ENCODE assay signal across 10 cellular contexts in genomic region chr9:94553029-94553938, GRCh38. TPM values are rescaled to one million over a fixed set of nuclear protein-coding genes. Genes with fewer than 3 reads are reported as not detected.
DNase-seq lines count a peak whose midpoint lies in the region; ATAC-seq and TF ChIP-seq lines count a peak whose summit lies in the region.
"Had no signal": no experiment of that assay in that cellular context is flagged by ENCODE, and none has a peak within 500 bp of the region (broad histone marks: within the 10 kb centered on the region; RNA-seq: fewer than 3 reads in every experiment).

No MANE protein-coding gene starts in this region.

- H3K9me3 ChIP-seq in parathyroid adenoma (ENCODE audit: control insufficient read depth, low read length), result no peaks in the 10 kb centered on the region

- H3F3A ChIP-seq in GM23338 (replicated peaks; ENCODE audit: low read depth), result no peaks in the 10 kb centered on the region

- TF ChIP-seq CTCF in GM23338 (conservative IDR thresholded peaks at IDR 0.05; ENCODE audit: low read depth in 2 of 2) (peak; percentile 14 to 32; a peak in 1 of 4 replicates), epithelial cell of proximal tubule (conservative IDR thresholded peaks at IDR 0.05; ENCODE audit: low read depth, low read length) (peak; percentile 47), parathyroid adenoma (IDR thresholded peaks at IDR 0.05) (peak; percentile 14)

- H3K4me2 ChIP-seq in GM23338 (peak overlapping the region; percentile 76), parathyroid adenoma (ENCODE audit: low read length) (peak overlapping the region; percentile 11)
- H3K4me2 ChIP-seq: KMS-11 had no signal

- H3K9me2 ChIP-seq in GM23338 (ENCODE audit: insufficient read depth), result no peaks in the 10 kb centered on the region

- peaks cover 6% of the 10 kb centered on the region for H3K27me3 Mint-ChIP-seq in GM23338 (ENCODE audit: insufficient read depth, low read depth, poor library complexity)
- peaks cover 55% of the 10 kb centered on the region for H3K27me3 Mint-ChIP-seq in activated CD8-positive, alpha-beta memory T cell treated with anti-CD3 and anti-CD28 coated beads, Interleukin-2, amount 10 ng/mL, durations not matched to agents 7 days and 5 days

- peaks cover 8% of the 10 kb centered on the region for H4K20me1 ChIP-seq in GM23338 (replicated peaks; ENCODE audit: insufficient read depth)

- no peaks in the 10 kb centered on the region for H3K27me3 ChIP-seq in GM23338 (ENCODE audit: insufficient read depth)
- H3K27me3 ChIP-seq in parathyroid adenoma (ENCODE audit: control insufficient read depth, insufficient read depth, low read length), result no peaks in the 10 kb centered on the region

- H3K4me3 ChIP-seq in GM23338 (peak overlapping the region; percentile 49; the same call in 1 of the 2 replicates), epithelial cell of proximal tubule (ENCODE audit: low read depth, low read length) (peak overlapping the region; percentile 71), parathyroid adenoma (ENCODE audit: low read depth, low read length) (no peak overlapping the region)

- ATAC-seq in GM23338, result peak; percentile 7; the same call in 2 of the 3 replicates
- no peak for ATAC-seq in activated CD8-positive, alpha-beta memory T cell treated with anti-CD3 and anti-CD28 coated beads, Interleukin-2, amount 10 ng/mL, durations not matched to agents 7 days and 5 days

- H3K9me3 Mint-ChIP-seq in GM23338, result peaks cover 13% of the 10 kb centered on the region
- H3K9me3 Mint-ChIP-seq in activated CD8-positive, alpha-beta memory T cell treated with anti-CD3 and anti-CD28 coated beads, Interleukin-2, amount 10 ng/mL, durations not matched to agents 7 days and 5 days (ENCODE audit: low read depth), result no peaks in the 10 kb centered on the region

- CTCF ChIA-PET in activated CD8-positive, alpha-beta memory T cell treated with anti-CD3 and anti-CD28 coated beads, Interleukin-2, amount 10 ng/mL, durations not matched to agents 7 days and 5 days (lab: Charles Lee), result no interaction called here

- H3K36me3 ChIP-seq in GM23338 (ENCODE audit: insufficient read depth), result no peaks in the 10 kb centered on the region
- no peaks in the 10 kb centered on the region for H3K36me3 ChIP-seq in parathyroid adenoma (ENCODE audit: control insufficient read depth, insufficient read depth, low read length)

- H3K27ac ChIP-seq in GM23338 (ENCODE audit: low read depth), result no peak overlapping the region
- H3K27ac ChIP-seq in parathyroid adenoma, result peak overlapping the region; percentile 11
- H3K27ac ChIP-seq: KMS-11 had no signal

- H3K36me3 Mint-ChIP-seq in GM23338 (ENCODE audit: low read depth), result peaks cover 25% of the 10 kb centered on the region
- no peaks in the 10 kb centered on the region for H3K36me3 Mint-ChIP-seq in activated CD8-positive, alpha-beta memory T cell treated with anti-CD3 and anti-CD28 coated beads, Interleukin-2, amount 10 ng/mL, durations not matched to agents 7 days and 5 days

- no peak overlapping the region for H3K9ac ChIP-seq in parathyroid adenoma
- H3K9ac ChIP-seq: KMS-11 had no signal

- H3K79me2 ChIP-seq in GM23338 (replicated peaks; ENCODE audit: insufficient read depth) (peaks cover 31% of the 10 kb centered on the region), parathyroid adenoma (no peaks in the 10 kb centered on the region)

- DNase-seq in GM23338 (ENCODE audit: low spot score), result peak; percentile 45
- peak; percentile 11 for DNase-seq in NCI-H2196 (lab: John Stamatoyannopoulos, UW; ENCODE audit: unreplicated experiment)
- DNase-seq in epithelial cell of proximal tubule (ENCODE audit: low read depth), result no peak
- DNase-seq in AG08396 (ENCODE audit: low spot score), result no peak
- no peak for DNase-seq in activated CD8-positive, alpha-beta memory T cell treated with anti-CD3 and anti-CD28 coated beads, Interleukin-2, amount 10 ng/mL, durations not matched to agents 7 days and 5 days
- DNase-seq in stimulated activated CD4-positive, alpha-beta T cell treated with anti-CD3 and anti-CD28 coated beads, Interleukin-15, amount 100 ng/mL, for 24 hours, result no peak
- DNase-seq: activated T-cell treated with anti-CD3 and anti-CD28 coated beads, Interleukin-2, amount 50 U/mL, for 48 hours had no signal

- H3K4me1 ChIP-seq in GM23338 (ENCODE audit: insufficient read depth), result peaks cover 3% of the 10 kb centered on the region; the same call in 1 of the 2 replicates
- H3K4me1 ChIP-seq in parathyroid adenoma, result peaks cover 7% of the 10 kb centered on the region

- H3K4me3 Mint-ChIP-seq in GM23338, result no peak overlapping the region; the same call in 2 of the 3 replicates
- H3K4me3 Mint-ChIP-seq in activated CD8-positive, alpha-beta memory T cell treated with anti-CD3 and anti-CD28 coated beads, Interleukin-2, amount 10 ng/mL, durations not matched to agents 7 days and 5 days, result no peak overlapping the region

- no peak overlapping the region for H3K27ac Mint-ChIP-seq in GM23338
- no peak overlapping the region for H3K27ac Mint-ChIP-seq in activated CD8-positive, alpha-beta memory T cell treated with anti-CD3 and anti-CD28 coated beads, Interleukin-2, amount 10 ng/mL, durations not matched to agents 7 days and 5 days

- no peak overlapping the region for H2AFZ ChIP-seq in GM23338
- H2AFZ ChIP-seq in parathyroid adenoma, result no peak overlapping the region

- no peaks in the 10 kb centered on the region; the same call in 2 of the 3 replicates for H3K4me1 Mint-ChIP-seq in GM23338
- H3K4me1 Mint-ChIP-seq in activated CD8-positive, alpha-beta memory T cell treated with anti-CD3 and anti-CD28 coated beads, Interleukin-2, amount 10 ng/mL, durations not matched to agents 7 days and 5 days, result no peaks in the 10 kb centered on the region

TF ChIP-seq in GM23338, 12 proteins besides CTCF, POLR2A, EP300 and RAD21:
- TF ChIP-seq, protein P1, sequence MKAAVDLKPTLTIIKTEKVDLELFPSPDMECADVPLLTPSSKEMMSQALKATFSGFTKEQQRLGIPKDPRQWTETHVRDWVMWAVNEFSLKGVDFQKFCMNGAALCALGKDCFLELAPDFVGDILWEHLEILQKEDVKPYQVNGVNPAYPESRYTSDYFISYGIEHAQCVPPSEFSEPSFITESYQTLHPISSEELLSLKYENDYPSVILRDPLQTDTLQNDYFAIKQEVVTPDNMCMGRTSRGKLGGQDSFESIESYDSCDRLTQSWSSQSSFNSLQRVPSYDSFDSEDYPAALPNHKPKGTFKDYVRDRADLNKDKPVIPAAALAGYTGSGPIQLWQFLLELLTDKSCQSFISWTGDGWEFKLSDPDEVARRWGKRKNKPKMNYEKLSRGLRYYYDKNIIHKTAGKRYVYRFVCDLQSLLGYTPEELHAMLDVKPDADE (IDR thresholded peaks at IDR 0.05), result no peak
- TF ChIP-seq CREB1 (CRISPR knock-in tag; IDR thresholded peaks at IDR 0.05; ENCODE audit: low read depth), result no peak
TF ChIP-seq in GM23338: peak in this region for 0.

RNA-seq across cellular contexts. Expression of gene PCAT7, which starts 1.6 kb away (rescaled TPM):
- 3.3 and 5.5 TPM in 2 replicates for total RNA-seq in GM23338 (2014; rRNA removed; shearing (Covaris generic))
- polyA plus RNA-seq in GM23338 (2016; fragmentation: Nextera tagmentation; extraction: Ambion mirVana), result 4.0 TPM in 2 replicates
- not detected in 2 replicates for total RNA-seq in epithelial cell of proximal tubule
- total RNA-seq in activated CD8-positive, alpha-beta memory T cell treated with anti-CD3 and anti-CD28 coated beads, Interleukin-2, amount 10 ng/mL, durations not matched to agents 7 days and 5 days, result not detected

RNA-seq across cellular contexts. Expression of gene FBP2, which starts 40.3 kb away (rescaled TPM):
- not detected in 2 replicates for total RNA-seq in GM23338 (2014; rRNA removed; shearing (Covaris generic))
- 0.17 TPM in 1 of 2 replicates, not detected in the other for polyA plus RNA-seq in GM23338 (2016; fragmentation: Nextera tagmentation; extraction: Ambion mirVana)
- total RNA-seq in epithelial cell of proximal tubule, result not detected in 2 replicates
- not detected for total RNA-seq in activated CD8-positive, alpha-beta memory T cell treated with anti-CD3 and anti-CD28 coated beads, Interleukin-2, amount 10 ng/mL, durations not matched to agents 7 days and 5 days
- total RNA-seq: osteocyte had no signal

Comparison
In these comparisons a context has a peak if more than half of its experiments do, and no peak if none do; other contexts are left out.
1. DNase-seq: peak in GM23338 (single experiment) and NCI-H2196 (single experiment); none in epithelial cell of proximal tubule (single experiment), AG08396 (single experiment), activated CD8-positive, alpha-beta memory T cell treated with anti-CD3 and anti-CD28 coated beads, Interleukin-2, amount 10 ng/mL, durations not matched to agents 7 days and 5 days (single experiment) and stimulated activated CD4-positive, alpha-beta T cell treated with anti-CD3 and anti-CD28 coated beads, Interleukin-15, amount 100 ng/mL, for 24 hours (single experiment).
2. Peak in every context shown above with its lines, with median percentiles within 50 percentile points of each other: CTCF ChIP-seq.